ENCODE assay signal across 8 cellular contexts in genomic region chr12:111298583-111299436, GRCh38.
DNase-seq lines count a peak whose midpoint lies in the region; ATAC-seq and TF ChIP-seq lines count a peak whose summit lies in the region.

No MANE protein-coding gene starts in this region.

- H3K36me3 Mint-ChIP-seq in activated CD8-positive, alpha-beta T cell treated with anti-CD3 and anti-CD28 coated beads, Interleukin-2, amount 10 ng/mL, durations not matched to agents 7 days and 5 days (ENCODE audit: low read depth), result no peaks in the 10 kb centered on the region
- H3K36me3 Mint-ChIP-seq in endothelial cell (ENCODE audit: low read depth, unreplicated experiment), result no peaks in the 10 kb centered on the region
- H3K36me3 Mint-ChIP-seq in naive thymus-derived CD4-positive, alpha-beta T cell, result no peaks in the 10 kb centered on the region

- ATAC-seq in activated CD8-positive, alpha-beta T cell treated with anti-CD3 and anti-CD28 coated beads, Interleukin-2, amount 10 ng/mL, durations not matched to agents 7 days and 5 days, result peak; percentile 79
- ATAC-seq in naive thymus-derived CD4-positive, alpha-beta T cell, result peak; percentile 70

- CTCF ChIA-PET in activated CD8-positive, alpha-beta T cell treated with anti-CD3 and anti-CD28 coated beads, Interleukin-2, amount 10 ng/mL, durations not matched to agents 7 days and 5 days (lab: Charles Lee), result interaction anchor here (0.6 to 2.5 kb wide), 11 partner anchors 11 to 466 kb away, joined by 3 to 8 read pairs (median 4); no protein-coding TSS in a partner anchor
- CTCF ChIA-PET in naive thymus-derived CD4-positive, alpha-beta T cell (lab: Charles Lee), result interaction anchor here (0.6 to 2.8 kb wide), 3 partner anchors 16 to 467 kb away, joined by 4 to 8 read pairs (median 7); no protein-coding TSS in a partner anchor

- POLR2A ChIA-PET in activated CD8-positive, alpha-beta T cell treated with anti-CD3 and anti-CD28 coated beads, Interleukin-2, amount 10 ng/mL, durations not matched to agents 7 days and 5 days (lab: Charles Lee), result no interaction called here
- POLR2A ChIA-PET in naive thymus-derived CD4-positive, alpha-beta T cell (lab: Charles Lee), result no interaction called here

- no peak overlapping the region for H3K4me3 Mint-ChIP-seq in activated CD8-positive, alpha-beta T cell treated with anti-CD3 and anti-CD28 coated beads, Interleukin-2, amount 10 ng/mL, durations not matched to agents 7 days and 5 days
- H3K4me3 Mint-ChIP-seq in endothelial cell (ENCODE audit: unreplicated experiment), result no peak overlapping the region
- H3K4me3 Mint-ChIP-seq in naive thymus-derived CD4-positive, alpha-beta T cell, result no peak overlapping the region

- no peak overlapping the region for H3K4me3 ChIP-seq in naive thymus-derived CD4-positive, alpha-beta T cell (ENCODE audit: low read length)
- H3K4me3 ChIP-seq in stomach, result no peak overlapping the region

- DNase-seq in SKM-1 treated with dmso at 0.1 percent for 144 hours (lab: John Stamatoyannopoulos, UW; ENCODE audit: unreplicated experiment) (peak; percentile 1), SKM-1 (lab: John Stamatoyannopoulos, UW; ENCODE audit: unreplicated experiment) (no peak), NCI-H2171 treated with DMSO at 0.1 percent for 48 hours (lab: John Stamatoyannopoulos, UW) (peak; percentile 60), endothelial cell (ENCODE audit: low spot score) (peak; percentile 83), stomach (peak; percentile 34), T1000 (lab: John Stamatoyannopoulos, UW) (no peak)
- DNase-seq in activated CD8-positive, alpha-beta T cell treated with anti-CD3 and anti-CD28 coated beads, Interleukin-2, amount 10 ng/mL, durations not matched to agents 7 days and 5 days, result peak; percentile 66
- peak in 8 of 9 donors; percentile 9 to 47 (median 34) for DNase-seq in naive thymus-derived CD4-positive, alpha-beta T cell

- no peaks in the 10 kb centered on the region for H3K9me3 Mint-ChIP-seq in activated CD8-positive, alpha-beta T cell treated with anti-CD3 and anti-CD28 coated beads, Interleukin-2, amount 10 ng/mL, durations not matched to agents 7 days and 5 days (ENCODE audit: insufficient read depth)
- H3K9me3 Mint-ChIP-seq in endothelial cell (ENCODE audit: unreplicated experiment), result no peaks in the 10 kb centered on the region
- H3K9me3 Mint-ChIP-seq in naive thymus-derived CD4-positive, alpha-beta T cell, result peaks cover 0 to 18% (median 3%) of the 10 kb centered on the region in 11 donors

- TF ChIP-seq CTCF in endothelial cell (IDR thresholded peaks at IDR 0.05; ENCODE audit: unreplicated experiment) (peak; percentile 87), stomach (IDR thresholded peaks at IDR 0.05) (peak in 5 of 7 experiments; percentile 42 to 68 (median 55))

- H3K27ac ChIP-seq in naive thymus-derived CD4-positive, alpha-beta T cell (ENCODE audit: low read depth, low read length), result no peak overlapping the region
- no peak overlapping the region for H3K27ac ChIP-seq in stomach

- no peaks in the 10 kb centered on the region for H3K27me3 Mint-ChIP-seq in activated CD8-positive, alpha-beta T cell treated with anti-CD3 and anti-CD28 coated beads, Interleukin-2, amount 10 ng/mL, durations not matched to agents 7 days and 5 days (ENCODE audit: low read depth)
- peaks cover 7% of the 10 kb centered on the region for H3K27me3 Mint-ChIP-seq in endothelial cell (ENCODE audit: unreplicated experiment)
- H3K27me3 Mint-ChIP-seq in naive thymus-derived CD4-positive, alpha-beta T cell, result peaks cover 0 to 5% (median 0%) of the 10 kb centered on the region in 5 donors

- H3K36me3 ChIP-seq in naive thymus-derived CD4-positive, alpha-beta T cell (ENCODE audit: control insufficient read depth in 2 of 3, insufficient read depth in 3 of 3, low read length in 3 of 3), result no peaks in the 10 kb centered on the region
- no peaks in the 10 kb centered on the region for H3K36me3 ChIP-seq in stomach

- H3K4me1 ChIP-seq in naive thymus-derived CD4-positive, alpha-beta T cell (ENCODE audit: control insufficient read depth in 2 of 2, insufficient read depth in 2 of 2, low read length in 2 of 2), result no peaks in the 10 kb centered on the region
- no peaks in the 10 kb centered on the region for H3K4me1 ChIP-seq in stomach

- intact Hi-C loops in naive thymus-derived CD4-positive, alpha-beta T cell (cut with micrococcal nuclease), result loop anchor here (1.0 to 5.0 kb wide), 5 partner anchors 275 to 405 kb away; no protein-coding TSS in a partner anchor
- intact Hi-C loops in stomach (cut with DNase I; ENCODE audit: low total_unique reads), result loop anchor here (10.0 kb wide), 1 partner anchor 274 kb away; no protein-coding TSS in a partner anchor

- H3K27ac Mint-ChIP-seq in activated CD8-positive, alpha-beta T cell treated with anti-CD3 and anti-CD28 coated beads, Interleukin-2, amount 10 ng/mL, durations not matched to agents 7 days and 5 days, result no peak overlapping the region
- no peak overlapping the region for H3K27ac Mint-ChIP-seq in endothelial cell (ENCODE audit: unreplicated experiment)
- no peak overlapping the region for H3K27ac Mint-ChIP-seq in naive thymus-derived CD4-positive, alpha-beta T cell

- H3K4me1 Mint-ChIP-seq in activated CD8-positive, alpha-beta T cell treated with anti-CD3 and anti-CD28 coated beads, Interleukin-2, amount 10 ng/mL, durations not matched to agents 7 days and 5 days (ENCODE audit: low read depth), result no peaks in the 10 kb centered on the region
- no peaks in the 10 kb centered on the region for H3K4me1 Mint-ChIP-seq in endothelial cell (ENCODE audit: unreplicated experiment)
- H3K4me1 Mint-ChIP-seq in naive thymus-derived CD4-positive, alpha-beta T cell, result no peaks in the 10 kb centered on the region

- peaks cover 0 to 4% (median under 1%) of the 10 kb centered on the region in 3 experiments for H3K9me3 ChIP-seq in naive thymus-derived CD4-positive, alpha-beta T cell (ENCODE audit: control insufficient read depth in 2 of 3, low read length in 3 of 3)
- peaks cover 2 to 7% (median 4%) of the 10 kb centered on the region in 4 donors for H3K9me3 ChIP-seq in stomach

- no peak for TF ChIP-seq POLR2A in stomach (IDR thresholded peaks at IDR 0.05)

- H3K27me3 ChIP-seq in naive thymus-derived CD4-positive, alpha-beta T cell (ENCODE audit: control insufficient read depth in 2 of 2, insufficient read depth in 2 of 2, low read length in 2 of 2), result no peaks in the 10 kb centered on the region
- H3K27me3 ChIP-seq in stomach, result peaks cover 0 to 19% (median 0%) of the 10 kb centered on the region in 3 donors

- WGBS in stomach, 5 donors, result 8 to 54% (median 50%) methylated on average over 7 to 14 of the region's 14 CpGs

- TF ChIP-seq EP300 in stomach (IDR thresholded peaks at IDR 0.05), result no peak

Comparison
In these comparisons a context has a peak if more than half of its experiments do, and no peak if none do; other contexts are left out.
1. DNase-seq: peak in SKM-1 treated with dmso at 0.1 percent for 144 hours (single experiment), NCI-H2171 treated with DMSO at 0.1 percent for 48 hours (single experiment), activated CD8-positive, alpha-beta T cell treated with anti-CD3 and anti-CD28 coated beads, Interleukin-2, amount 10 ng/mL, durations not matched to agents 7 days and 5 days (single experiment), endothelial cell (single experiment), naive thymus-derived CD4-positive, alpha-beta T cell (8 of 9) and stomach (single experiment); none in SKM-1 (single experiment) and T1000 (single experiment).